Comparison of ENCODE assay signal across 16 cellular contexts in genomic region chr1:9902060-9902452, GRCh38. TPM values are rescaled to one million over a fixed set of nuclear protein-coding genes. Genes with fewer than 3 reads are reported as not detected.
DNase-seq lines count a peak whose midpoint lies in the region; ATAC-seq and TF ChIP-seq lines count a peak whose summit lies in the region.
"Had no signal": no experiment of that assay in that cellular context is flagged by ENCODE, and none has a peak within 500 bp of the region (broad histone marks: within the 10 kb centered on the region; RNA-seq: fewer than 3 reads in every experiment).

No MANE protein-coding gene starts in this region.

- H3K27ac ChIP-seq in cardiac muscle cell = peak overlapping the region; percentile 89

- no peak overlapping the region for H3K4me3 ChIP-seq in cardiac muscle cell

- DNase-seq in cardiac muscle cell (ENCODE audit: low read depth in 1 of 2, low spot score in 1 of 2) (no peak), cardiac septum (ENCODE audit: low spot score) (no peak), left ventricle myocardium superior (no peak), posterior vena cava (ENCODE audit: low spot score) (peak; percentile 29), DMS153 treated with DMSO at 0.1 percent for 48 hours (lab: John Stamatoyannopoulos, UW; ENCODE audit: unreplicated experiment) (no peak), activated T-cell treated with anti-CD3 and anti-CD28 coated beads for 4 hours (no peak), DMS114 treated with DMSO at 0.1 percent for 48 hours (lab: John Stamatoyannopoulos, UW; ENCODE audit: unreplicated experiment) (no peak)
- DNase-seq: activated T-cell treated with anti-CD3 and anti-CD28 coated beads, Interleukin-2, amount 50 U/mL, for 4 hours; CD4-positive, alpha-beta memory T cell; HCEC 1CT; NCI-H1048; NCI-H774; stimulated activated CD4-positive, alpha-beta T cell treated with anti-CD3 and anti-CD28 coated beads, Interleukin-4, amount 100 ng/mL, for 4 hours; stimulated activated CD8-positive, alpha-beta memory T cell treated with anti-CD3 and anti-CD28 coated beads, Interleukin-4, amount 100 ng/mL, for 48 hours; SW 1271 had no signal

- peak; percentile 7 for ATAC-seq in left ventricle myocardium superior
- no peak for ATAC-seq in GM19452 (IDR thresholded peaks at IDR 0.05; ENCODE audit: unreplicated experiment)
- ATAC-seq: activated T-cell treated with anti-CD3 and anti-CD28 coated beads, Interleukin-2, amount 50 U/mL, for 4 hours had no signal

- intact Hi-C loops in cardiac septum (cut with DNase I) = no loop called here
- intact Hi-C loops in left ventricle myocardium superior (cut with micrococcal nuclease) = no loop called here
- intact Hi-C loops in posterior vena cava (cut with DNase I) = no loop called here

- TF ChIP-seq CTCF in cardiac muscle cell (IDR thresholded peaks at IDR 0.05; ENCODE audit: low read depth, low read length) = no peak

- H3K9me3 ChIP-seq in cardiac muscle cell (ENCODE audit: low read depth) = no peaks in the 10 kb centered on the region

- H3K4me1 ChIP-seq in cardiac muscle cell (ENCODE audit: low read depth) = peaks cover 32% of the 10 kb centered on the region

- H3K36me3 ChIP-seq in cardiac muscle cell = no peaks in the 10 kb centered on the region

- H3K27me3 ChIP-seq in cardiac muscle cell = no peaks in the 10 kb centered on the region

RNA-seq across cellular contexts. Expression of gene CTNNBIP1, which starts 8.0 kb away (rescaled TPM):
- total RNA-seq in cardiac muscle cell (122 and 124 TPM in 2 replicates), cardiac septum (19.3 TPM), left ventricle myocardium superior (45.9 TPM), posterior vena cava (10 to 100 TPM; 13.9 to 18.3 TPM)
- 80.1 and 111 TPM in 2 replicates for polyA plus RNA-seq in cardiac muscle cell

RNA-seq across cellular contexts. Expression of gene LZIC, which starts 41.1 kb away (rescaled TPM):
- total RNA-seq in cardiac muscle cell (23.2 and 34.2 TPM in 2 replicates), cardiac septum (29.7 TPM), left ventricle myocardium superior (38.5 TPM), posterior vena cava (10 to 100 TPM; 31.5 to 34.1 TPM)
- polyA plus RNA-seq in cardiac muscle cell = 35.4 and 47.2 TPM in 2 replicates

RNA-seq across cellular contexts. Expression of gene NMNAT1, which starts 41.2 kb away (rescaled TPM):
- total RNA-seq in cardiac muscle cell (14.4 and 16.9 TPM in 2 replicates), cardiac septum (18.5 TPM), left ventricle myocardium superior (20.8 TPM), posterior vena cava (1 to 10 TPM; 7.5 to 7.8 TPM)
- 21.4 and 24.1 TPM in 2 replicates for polyA plus RNA-seq in cardiac muscle cell
